Comparison of ENCODE assay signal across 10 cellular contexts in genomic region chr20:7897965-7898364, GRCh38. TPM values are rescaled to one million over a fixed set of nuclear protein-coding genes. Genes with fewer than 3 reads are reported as not detected.
"Had no signal": no experiment of that assay in that cellular context is flagged by ENCODE, and none has a peak within 500 bp of the region (broad histone marks: within the 10 kb centered on the region; RNA-seq: fewer than 3 reads in every experiment).

No MANE protein-coding gene starts in this region.

- H3K4me1 ChIP-seq: HAP-1 had no signal

- H3K9me3 Mint-ChIP-seq: HFFc6 had no signal

- H3K9me3 ChIP-seq: HAP-1 had no signal

- H3K27ac ChIP-seq: GM23248 had no signal

- H3K4me3 ChIP-seq: GM23248, HAP-1, K562 had no signal

- H3K27ac Mint-ChIP-seq: HFFc6 had no signal

- H2AFZ ChIP-seq: GM23248 had no signal

- H3K36me3 ChIP-seq: HAP-1 had no signal

- ATAC-seq: HCT116, K562 had no signal

- H3K4me3 Mint-ChIP-seq: HFFc6 had no signal

- DNase-seq: GM23248, GOT3, H7, HFFc6, IMR-90 had no signal

- H3K9ac ChIP-seq: GM23248 had no signal

RNA-seq across cellular contexts. Expression of gene HAO1, which starts 42.3 kb away (rescaled TPM):
- total RNA-seq: GM23248, H4, H7, HFFc6, HT-29, IMR-90, K562 had no signal
- polyA plus RNA-seq: GM23248, IMR-90, K562 had no signal
